In the genomic region with DNA sequence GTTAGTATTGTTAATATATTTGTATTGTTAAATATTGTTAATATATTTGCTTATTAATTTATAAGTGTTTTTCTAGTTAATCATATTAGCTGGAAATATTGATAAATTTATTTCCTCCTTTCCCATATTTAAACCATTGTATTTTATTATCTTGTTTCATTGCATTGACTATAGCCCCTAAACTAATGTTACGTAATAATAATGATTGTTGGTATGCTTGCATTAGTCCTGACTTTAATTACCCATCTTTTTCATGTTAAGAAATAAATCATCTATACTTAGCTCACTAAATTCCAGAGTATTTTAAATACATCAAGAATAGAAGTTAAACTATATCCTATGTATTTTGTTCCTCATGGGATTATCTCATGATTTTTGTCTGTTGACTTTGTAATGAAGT, we compare ENCODE assay signal across 7 cellular contexts.
"Had no signal": no experiment of that assay in that cellular context is flagged by ENCODE, and none has a peak within 500 bp of the region (broad histone marks: within the 10 kb centered on the region; RNA-seq: fewer than 3 reads in every experiment).

No MANE protein-coding gene starts in this region.

- ATAC-seq: GM12878 had no signal

- H3K4me3 ChIP-seq: GM12878 had no signal

- DNase-seq: GDM1, GF-D8 had no signal

- FAIRE-seq: GM12878, GM12891, GM12892, GM18507, GM19239 had no signal
